Comparison of ENCODE assay signal across 10 cellular contexts in the genomic region with DNA sequence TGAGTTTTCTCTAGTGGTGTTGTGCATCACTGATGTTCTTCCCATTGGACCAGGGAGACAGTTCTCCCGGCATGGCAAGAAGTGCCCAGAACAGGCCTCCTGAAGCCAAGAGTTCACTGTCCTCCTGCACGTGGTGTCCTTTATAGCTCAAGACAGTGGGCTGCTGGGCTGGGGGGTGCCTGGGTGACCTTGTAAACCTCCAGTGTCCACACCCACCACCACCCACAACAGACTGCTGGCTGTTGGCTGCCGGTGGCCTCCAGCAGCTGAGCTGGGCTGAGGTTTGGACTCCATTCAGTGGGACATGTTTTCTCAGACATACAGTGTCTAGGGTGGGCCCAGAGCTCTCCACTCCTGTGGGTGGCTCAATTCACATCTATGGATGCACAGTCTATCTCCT. TPM values are rescaled to one million over a fixed set of nuclear protein-coding genes. Genes with fewer than 3 reads are reported as not detected.
DNase-seq lines count a peak whose midpoint lies in the region; ATAC-seq, FAIRE-seq and TF ChIP-seq lines count a peak whose summit lies in the region.
"Had no signal": no experiment of that assay in that cellular context is flagged by ENCODE, and none has a peak within 500 bp of the region (broad histone marks: within the 10 kb centered on the region; RNA-seq: fewer than 3 reads in every experiment).

No MANE protein-coding gene starts in this region.

- TF ChIP-seq RAD21 in A549 (conservative IDR thresholded peaks at IDR 0.05 in 1 of 2, IDR thresholded peaks at IDR 0.05 in 1 of 2) (no peak), K562 (CRISPR knock-in tag; conservative IDR thresholded peaks at IDR 0.05 in 1 of 2, IDR thresholded peaks at IDR 0.05 in 1 of 2) (no peak)

- H3K9me3 ChIP-seq in A549 = no peaks in the 10 kb centered on the region
- no peaks in the 10 kb centered on the region for H3K9me3 ChIP-seq in K562 (replicated peaks; ENCODE audit: control insufficient read depth, insufficient read depth, low read depth, low read length)
- H3K9me3 ChIP-seq in muscle layer of duodenum (ENCODE audit: control insufficient read depth in 1 of 2, low read length in 2 of 2) = no peaks in the 10 kb centered on the region

- intact Hi-C loops in K562 (cut with micrococcal nuclease) = no loop called here

- FAIRE-seq in A549 (lab: Jason Lieb, UNC) = no peak
- FAIRE-seq in K562 (lab: Jason Lieb, UNC) = no peak

- WGBS in A549 (ENCODE audit: missing lambda C conversion rate) = 83% methylated on average over 2 of the region's 3 CpGs
- WGBS in K562 (ENCODE audit: insufficient coverage, low coverage, missing lambda C conversion rate) = 19% methylated on average over 3 of the region's 3 CpGs

- no peaks in the 10 kb centered on the region for H3K27me3 ChIP-seq in H7 (ENCODE audit: control insufficient read depth, insufficient read depth, low read length)
- no peaks in the 10 kb centered on the region; a peak in 1 of 5 replicates for H3K27me3 ChIP-seq in K562 (ENCODE audit: control insufficient read depth in 2 of 2, insufficient read depth in 2 of 2, low read length in 2 of 2)
- H3K27me3 ChIP-seq in muscle layer of duodenum (ENCODE audit: low read depth, low read length) = no peaks in the 10 kb centered on the region

- ATAC-seq in A549 (no peak), K562 (no peak), HG03039 (IDR thresholded peaks at IDR 0.05; ENCODE audit: unreplicated experiment) (no peak), GM21717 (IDR thresholded peaks at IDR 0.05; ENCODE audit: unreplicated experiment) (no peak)

- peaks cover 49% of the 10 kb centered on the region for H4K20me1 ChIP-seq in K562 (replicated peaks; ENCODE audit: control insufficient read depth, insufficient read depth, low read length)

- H3K79me2 ChIP-seq in K562 (ENCODE audit: control insufficient read depth, insufficient read depth, low read length) = peaks cover 99% of the 10 kb centered on the region

- BruUV-seq in K562 (replicated peaks; lab: Mats Ljungman, UMichigan) = no TSS peak

- H3K4me1 ChIP-seq in A549 = peaks cover 50% of the 10 kb centered on the region
- peaks cover 37 to 48% of the 10 kb centered on the region in 2 experiments; a peak in 4 of 5 replicates for H3K4me1 ChIP-seq in K562 (replicated peaks in 1 of 2; ENCODE audit: control insufficient read depth in 2 of 2, insufficient read depth in 2 of 2, low read length in 2 of 2)
- H3K4me1 ChIP-seq in muscle layer of duodenum (ENCODE audit: control insufficient read depth in 1 of 2, insufficient read depth in 2 of 2, low read length in 2 of 2) = peaks cover 13 to 35% of the 10 kb centered on the region in 2 donors

- H3K4me2 ChIP-seq in A549 = peak overlapping the region; percentile 85
- H3K4me2 ChIP-seq in K562 (ENCODE audit: insufficient read depth, low read length) = peak overlapping the region; percentile 100
- H3K4me2 ChIP-seq: KMS-11 had no signal

- no peaks in the 10 kb centered on the region for H3K36me3 ChIP-seq in H7 (replicated peaks; ENCODE audit: control insufficient read depth, insufficient read depth, low read length)
- H3K36me3 ChIP-seq in K562 (ENCODE audit: control insufficient read depth, insufficient read depth, low read length) = peaks cover 30% of the 10 kb centered on the region; the same call in 2 of the 3 replicates
- peaks cover 0 to 4% of the 10 kb centered on the region in 2 donors for H3K36me3 ChIP-seq in muscle layer of duodenum (ENCODE audit: control insufficient read depth in 1 of 2, insufficient read depth in 2 of 2, low read length in 2 of 2)

- no peak for DNase-seq in A549 (ENCODE audit: low read depth in 1 of 2, low spot score in 1 of 2)
- no peak for DNase-seq in H7
- DNase-seq in K562 (ENCODE audit: extremely low read depth in 1 of 4, low spot score in 3 of 4) = peak in 1 of 4 experiments; percentile 10
- no peak for DNase-seq in T-helper 9 cell
- no peak for DNase-seq in activated CD4-positive, alpha-beta T cell treated with anti-CD3 and anti-CD28 coated beads, Interleukin-2, amount 50 U/mL, for 1 hour
- DNase-seq: SHP77 treated with DMSO at 0.1 percent for 48 hours had no signal

- TF ChIP-seq CTCF in A549 (IDR thresholded peaks at IDR 0.05) (no peak), K562 (IDR thresholded peaks at IDR 0.05 in 2 of 3, conservative IDR thresholded peaks at IDR 0.05 in 1 of 3; ENCODE audit: insufficient read depth in 2 of 3, low read depth in 1 of 3, low read length in 3 of 3) (no peak)

- in situ Hi-C loops in K562 (cut with MboI) = no loop called here

- H3K4me3 ChIP-seq in A549 (no peak overlapping the region), H7 (ENCODE audit: insufficient read depth, low read depth, low read length) (peak overlapping the region; percentile 88; the same call in 1 of the 2 replicates), K562 (peak overlapping the region; percentile 61; the same call in 1 of the 2 replicates), muscle layer of duodenum (ENCODE audit: low read depth in 1 of 2, low read length in 2 of 2) (peak overlapping the region; percentile 73 to 93)

- no peak overlapping the region for H2AFZ ChIP-seq in K562 (ENCODE audit: low read depth, low read length)

- no peak overlapping the region for H3K27ac ChIP-seq in A549
- peak overlapping the region; percentile 67; the same call in 1 of the 3 replicates for H3K27ac ChIP-seq in K562 (ENCODE audit: extremely low read depth, low read depth, low read length)
- peak overlapping the region; percentile 78 for H3K27ac ChIP-seq in muscle layer of duodenum (ENCODE audit: low read length)
- H3K27ac ChIP-seq: KMS-11 had no signal

- H3K9ac ChIP-seq in K562 (ENCODE audit: insufficient read depth in 1 of 2, low read depth in 2 of 2, low read length in 2 of 2) = peak overlapping the region; percentile 70 to 91
- H3K9ac ChIP-seq: KMS-11 had no signal

- POLR2A ChIA-PET in A549 (lab: Yijun Ruan, JAX) (no interaction called here), K562 (lab: Yijun Ruan, JAX) (interaction anchor here (8.8 kb wide), 1 partner anchor 13 kb away, joined by 92 read pairs; no protein-coding TSS in a partner anchor)

- CTCF ChIA-PET in A549 (lab: Yijun Ruan, JAX) = interaction anchor here (1.0 to 2.9 kb wide), 3 partner anchors 63 to 81 kb away, joined by 3 to 9 read pairs (median 3); no protein-coding TSS in a partner anchor
- CTCF ChIA-PET in K562 (lab: Yijun Ruan, JAX; ENCODE audit: low intra/inter-chr PET ratio) = no interaction called here

- H3K9me1 ChIP-seq in K562 (ENCODE audit: control insufficient read depth, insufficient read depth, low read length) = peaks cover 6% of the 10 kb centered on the region

- no peak for TF ChIP-seq POLR2A in A549 (IDR thresholded peaks at IDR 0.05; ENCODE audit: low read length)
- no peak for TF ChIP-seq POLR2A in K562 (conservative IDR thresholded peaks at IDR 0.05)

- TF ChIP-seq EP300 in A549 (IDR thresholded peaks at IDR 0.05) = no peak
- no peak for TF ChIP-seq EP300 in K562 (IDR thresholded peaks at IDR 0.05; ENCODE audit: low read length)

TF ChIP-seq in A549, 52 proteins besides CTCF, POLR2A, EP300 and RAD21 (continues in another document):
- TF ChIP-seq NPAS2 (CRISPR knock-in tag; IDR thresholded peaks at IDR 0.05; ENCODE audit: borderline replicate concordance) = no peak
- TF ChIP-seq, protein P1, sequence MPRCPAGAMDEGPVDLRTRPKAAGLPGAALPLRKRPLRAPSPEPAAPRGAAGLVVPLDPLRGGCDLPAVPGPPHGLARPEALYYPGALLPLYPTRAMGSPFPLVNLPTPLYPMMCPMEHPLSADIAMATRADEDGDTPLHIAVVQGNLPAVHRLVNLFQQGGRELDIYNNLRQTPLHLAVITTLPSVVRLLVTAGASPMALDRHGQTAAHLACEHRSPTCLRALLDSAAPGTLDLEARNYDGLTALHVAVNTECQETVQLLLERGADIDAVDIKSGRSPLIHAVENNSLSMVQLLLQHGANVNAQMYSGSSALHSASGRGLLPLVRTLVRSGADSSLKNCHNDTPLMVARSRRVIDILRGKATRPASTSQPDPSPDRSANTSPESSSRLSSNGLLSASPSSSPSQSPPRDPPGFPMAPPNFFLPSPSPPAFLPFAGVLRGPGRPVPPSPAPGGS (IDR thresholded peaks at IDR 0.05) = no peak

TF ChIP-seq in K562, 482 proteins besides CTCF, POLR2A, EP300 and RAD21:
- TF ChIP-seq RBFOX2 (IDR thresholded peaks at IDR 0.05; ENCODE audit: low read depth, low read length) = peak; percentile 46; the same call in 1 of the 2 replicates
- no peak for TF ChIP-seq BACH1 (tag; IDR thresholded peaks at IDR 0.05)
- TF ChIP-seq POLR2G (IDR thresholded peaks at IDR 0.05; ENCODE audit: low read depth, low read length) = peak; percentile 47; the same call in 1 of the 2 replicates
- no peak for TF ChIP-seq SNIP1 (IDR thresholded peaks at IDR 0.05; ENCODE audit: low read depth)
- 0 out of 2 replicates have a peak, but pooled peaks have one; percentile 29 for TF ChIP-seq SREBF2 (CRISPR knock-in tag; IDR thresholded peaks at IDR 0.05)
- TF ChIP-seq WHSC1 (IDR thresholded peaks at IDR 0.05; ENCODE audit: low read length) = peak; percentile 42

RNA-seq across cellular contexts. Expression of gene HK1, which starts 42.2 kb away (rescaled TPM):
- 17.3 and 21.6 TPM in 2 replicates for polyA plus RNA-seq in A549 (2011; rRNA removed)
- polyA plus RNA-seq in A549 (2012; cell fraction: cytosol; rRNA removed) = 15.7 and 17.5 TPM in 2 replicates
- 24.5 and 28.5 TPM in 2 replicates for polyA plus RNA-seq in A549 (2012; cell fraction: nucleus; rRNA removed)
- polyA plus RNA-seq in A549 (2017; fragmentation: RNase III; extraction: RNeasy Plus Mini Kit Qiagen cat#74134 plus additional on column Dnase treatment) = 50.6 to 58.9 TPM (median 51.3 TPM) in 3 replicates
- 23.5 and 27.1 TPM in 2 replicates for polyA minus RNA-seq in A549 (2011; rRNA and poly(A)+ RNA removed)
- total RNA-seq in H7 (2014; rRNA removed; shearing (Covaris generic)) = 110 and 114 TPM in 2 replicates
- total RNA-seq in K562 (2011; cell fraction: chromatin; rRNA removed; ENCODE audit: low replicate concordance) = 146 and 195 TPM in 2 replicates
- total RNA-seq in K562 (2011; cell fraction: nucleolus; rRNA removed) = 104 and 109 TPM in 2 replicates
- 111 and 114 TPM in 2 replicates for total RNA-seq in K562 (2011; cell fraction: nucleoplasm; rRNA removed)
- 309 and 365 TPM in 2 replicates for total RNA-seq in K562 (2014; rRNA removed)
- 193 and 203 TPM in 2 replicates for total RNA-seq in K562 (2014; rRNA removed; fragmentation: Illumina TruSeq; extraction: Trizol)
- 186 and 188 TPM in 2 replicates for total RNA-seq in K562 (2015; rRNA removed; fragmentation: Illumina TruSeq; extraction: Trizol)
- total RNA-seq in K562 (2021) = 369 and 422 TPM in 2 replicates
- 133 and 176 TPM in 2 replicates for polyA plus RNA-seq in K562 (2011; rRNA removed)
- polyA plus RNA-seq in K562 (2011; cell fraction: cytosol; rRNA removed) = 163 and 167 TPM in 2 replicates
- 84.0 and 115 TPM in 2 replicates for polyA plus RNA-seq in K562 (2011; cell fraction: nucleus; rRNA removed)
- 265 and 370 TPM in 2 replicates for polyA plus RNA-seq in K562 (2012)
- polyA plus RNA-seq in K562 (2014; fragmentation: Illumina TruSeq; extraction: Trizol) = 423 and 444 TPM in 2 replicates
- polyA plus RNA-seq in K562 (2014; fragmentation: Nextera tagmentation; extraction: Ambion mirVana) = 10 to 100 TPM; 29.2 to 34.6 TPM
- 239 and 256 TPM in 2 replicates for polyA plus RNA-seq in K562 (2014; rRNA removed)
- 362 and 462 TPM in 2 replicates for polyA minus RNA-seq in K562 (2011; rRNA and poly(A)+ RNA removed)
- 160 and 170 TPM in 2 replicates for polyA minus RNA-seq in K562 (2011; cell fraction: cytosol; rRNA and poly(A)+ RNA removed)
- 46.6 and 67.3 TPM in 2 replicates for polyA minus RNA-seq in K562 (2011; cell fraction: nucleus; rRNA and poly(A)+ RNA removed)

Comparison
In these comparisons a context has a peak if more than half of its experiments do, and no peak if none do; other contexts are left out.
1. H3K27ac ChIP-seq: peak in K562 (single experiment) and muscle layer of duodenum (single experiment); none in A549 (0 of 2).
2. Of the 35 proteins assayed by ChIP-seq in both K562 and A549: peak only in K562: SREBF2; only in A549: none; in both: none; in neither: 34.